In genomic region chr2:73914667-73915066, GRCh38 we compare ENCODE assay signal across 25 cellular contexts.
"Had no signal": no experiment of that assay in that cellular context is flagged by ENCODE, and none has a peak within 500 bp of the region (broad histone marks: within the 10 kb centered on the region; RNA-seq: fewer than 3 reads in every experiment).

No MANE protein-coding gene starts in this region.

- ATAC-seq: activated T-cell treated with anti-CD3 and anti-CD28 coated beads, Interleukin-2, amount 50 U/mL, for 4 hours; activated T-helper 17 cell treated with anti-CD3 and anti-CD28 coated beads, Interleukin-2, amount 50 U/mL, for 72 hours; left lung; lower lobe of right lung; mucosa of descending colon; natural killer cell treated with Interleukin-12 subunit alpha and Interleukin-12 subunit beta and Interleukin-15 and Interleukin-18, amount 100 ng/mL, for 72 hours had no signal

- H3K4me1 ChIP-seq: esophagus squamous epithelium, left lung, lower lobe of right lung had no signal

- H3K4me3 Mint-ChIP-seq: activated T-cell treated with anti-CD3 and anti-CD28 coated beads, Interleukin-2, amount 50 U/mL, for 4 hours; activated T-helper 17 cell treated with anti-CD3 and anti-CD28 coated beads, Interleukin-2, amount 50 U/mL, for 72 hours; natural killer cell treated with Interleukin-12 subunit alpha and Interleukin-12 subunit beta and Interleukin-15 and Interleukin-18, amount 100 ng/mL, for 72 hours; T-helper 1 cell treated with Interleukin-12 subunit alpha and Interleukin-12 subunit beta and Interleukin-4 antibody, amounts not matched to agents 30 μg/mL and 1 μg/mL, for 36 hours had no signal

- H3K4me3 ChIP-seq: esophagus squamous epithelium, left lung, lower lobe of right lung, mucosa of descending colon, SK-N-MC had no signal

- H3K36me3 Mint-ChIP-seq: natural killer cell treated with Interleukin-12 subunit alpha and Interleukin-12 subunit beta and Interleukin-15 and Interleukin-18, amount 100 ng/mL, for 72 hours had no signal

- H3K27ac ChIP-seq: brain microvascular endothelial cell, left lung, lower lobe of right lung, SK-N-MC had no signal

- H3K27me3 ChIP-seq: brain microvascular endothelial cell, esophagus squamous epithelium, left lung had no signal

- H3K9me3 Mint-ChIP-seq: activated T-cell treated with anti-CD3 and anti-CD28 coated beads, Interleukin-2, amount 50 U/mL, for 4 hours; activated T-helper 17 cell treated with anti-CD3 and anti-CD28 coated beads, Interleukin-2, amount 50 U/mL, for 72 hours; natural killer cell treated with Interleukin-12 subunit alpha and Interleukin-12 subunit beta and Interleukin-15 and Interleukin-18, amount 100 ng/mL, for 72 hours; T-helper 1 cell treated with Interleukin-12 subunit alpha and Interleukin-12 subunit beta and Interleukin-4 antibody, amounts not matched to agents 30 μg/mL and 1 μg/mL, for 36 hours had no signal

- H3K27me3 Mint-ChIP-seq: activated T-helper 17 cell treated with anti-CD3 and anti-CD28 coated beads, Interleukin-2, amount 50 U/mL, for 72 hours; natural killer cell treated with Interleukin-12 subunit alpha and Interleukin-12 subunit beta and Interleukin-15 and Interleukin-18, amount 100 ng/mL, for 72 hours had no signal

- H3K9me3 ChIP-seq: esophagus squamous epithelium, left lung, lower lobe of right lung, mucosa of descending colon had no signal

- H3K36me3 ChIP-seq: esophagus squamous epithelium, left lung, lower lobe of right lung had no signal

- H3K27ac Mint-ChIP-seq: activated T-helper 17 cell treated with anti-CD3 and anti-CD28 coated beads, Interleukin-2, amount 50 U/mL, for 72 hours; T-helper 1 cell treated with Interleukin-12 subunit alpha and Interleukin-12 subunit beta and Interleukin-4 antibody, amounts not matched to agents 30 μg/mL and 1 μg/mL, for 36 hours had no signal

- DNase-seq: activated CD4-positive, alpha-beta T cell treated with anti-CD3 and anti-CD28 coated beads for 4 hours; activated CD4-positive, alpha-beta T cell treated with anti-CD3 and anti-CD28 coated beads, Interleukin-2, amount 50 U/mL, for 4 hours; activated gamma-delta T cell treated with Interleukin-2 at 50 U/mL for 16 hours; activated naive CD4-positive, alpha-beta T cell treated with anti-CD3 and anti-CD28 coated beads, Interleukin-2, amount 50 U/mL, for 16 hours; activated T-cell treated with anti-CD3 and anti-CD28 coated beads, Interleukin-2, amount 50 U/mL, for 4 hours; amniotic stem cell; brain microvascular endothelial cell; cortex of kidney; esophagus squamous epithelium; glutamatergic neuron; left lung; lower lobe of right lung; mesendoderm; mucosa of descending colon; retina; stimulated activated CD4-positive, alpha-beta T cell treated with anti-CD3 and anti-CD28 coated beads, Interleukin-15, amount 100 ng/mL, for 24 hours; stimulated activated CD4-positive, alpha-beta T cell treated with anti-CD3 and anti-CD28 coated beads, Interleukin-2, amount 100 ng/mL, for 24 hours; stimulated activated naive CD4-positive, alpha-beta T cell; SW 1271; T1000; trophoblast cell had no signal

- H3K4me1 Mint-ChIP-seq: activated T-helper 17 cell treated with anti-CD3 and anti-CD28 coated beads, Interleukin-2, amount 50 U/mL, for 72 hours had no signal
